In the genomic region with DNA sequence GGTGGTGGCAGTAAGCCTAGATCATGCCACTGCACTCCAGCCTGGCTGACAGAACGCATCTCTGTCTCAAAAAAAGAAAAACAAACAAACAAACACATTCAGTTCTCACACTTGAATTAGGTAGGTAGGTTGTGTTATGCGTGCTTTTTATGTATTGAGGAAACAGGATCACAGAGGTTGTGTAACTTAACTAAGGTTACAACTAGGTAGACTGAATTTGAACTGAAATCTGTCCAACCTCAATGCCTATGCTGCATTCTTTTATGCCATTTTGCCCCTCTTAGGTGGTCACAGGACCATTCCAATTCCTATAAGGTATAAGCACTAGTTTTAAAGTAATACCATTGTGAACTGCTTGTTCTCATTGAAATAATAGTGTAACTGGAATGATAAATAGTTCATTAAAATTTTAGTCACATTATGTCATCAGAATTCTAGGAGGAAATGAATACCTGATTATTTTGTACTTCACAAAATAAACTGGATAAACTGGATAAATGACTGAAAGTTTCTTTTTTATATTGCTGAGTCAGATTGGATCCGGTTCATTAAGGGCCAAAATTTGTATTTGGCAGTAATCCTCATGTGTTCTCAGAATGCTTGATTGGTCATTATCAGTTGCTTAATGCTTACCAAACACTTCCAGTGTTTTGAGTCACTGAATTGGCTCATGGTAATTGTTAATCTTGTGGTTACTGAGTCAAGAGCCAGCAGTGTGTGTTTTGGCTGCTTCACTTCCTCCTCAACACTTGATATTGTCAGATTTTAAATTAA, we compare ENCODE assay signal across 9 cellular contexts. TPM values are rescaled to one million over a fixed set of nuclear protein-coding genes. Genes with fewer than 3 reads are reported as not detected.
A peak's percentile ranks its signal among the peaks of the same experiment; 100 is the strongest.
DNase-seq lines count a peak whose midpoint lies in the region; ATAC-seq and TF ChIP-seq lines count a peak whose summit lies in the region.
"Had no signal": no experiment of that assay in that cellular context is flagged by ENCODE, and none has a peak within 500 bp of the region (broad histone marks: within the 10 kb centered on the region; RNA-seq: fewer than 3 reads in every experiment).

No MANE protein-coding gene starts in this region.

- H3K4me2 ChIP-seq in Loucy (ENCODE audit: low read depth, low read length, poor library complexity, severe bottlenecking), result peak overlapping the region; percentile 60

- no peaks in the 10 kb centered on the region for H3K36me3 ChIP-seq in Loucy (ENCODE audit: insufficient read depth, low read length)
- H3K36me3 ChIP-seq in gastrocnemius medialis, result no peaks in the 10 kb centered on the region

- H3K4me1 Mint-ChIP-seq in activated CD8-positive, alpha-beta T cell treated with anti-CD3 and anti-CD28 coated beads, Interleukin-2, amount 10 ng/mL, durations not matched to agents 7 days and 5 days (ENCODE audit: low read depth), result peaks cover 24% of the 10 kb centered on the region

- peaks cover 47% of the 10 kb centered on the region for H4K20me1 ChIP-seq in Loucy (ENCODE audit: insufficient read depth, low read length, poor library complexity, severe bottlenecking)

- H2AFZ ChIP-seq in Loucy (ENCODE audit: low read length), result no peak overlapping the region

- H3K27ac Mint-ChIP-seq in activated CD8-positive, alpha-beta T cell treated with anti-CD3 and anti-CD28 coated beads, Interleukin-2, amount 10 ng/mL, durations not matched to agents 7 days and 5 days, result no peak overlapping the region
- H3K27ac Mint-ChIP-seq: T-helper 1 cell treated with Interleukin-12 subunit alpha and Interleukin-12 subunit beta and Interleukin-4 antibody, amounts not matched to agents 30 μg/mL and 1 μg/mL, for 36 hours had no signal

- H3F3A ChIP-seq in Loucy (ENCODE audit: low read depth), result no peaks in the 10 kb centered on the region

- in situ Hi-C loops in Caki2 (cut with HindIII; ENCODE audit: low pct_unique_long_range_greater_than_20kb, low sequenced_read_pairs) (no loop called here), gastrocnemius medialis (cut with MboI; ENCODE audit: low sequenced_read_pairs in 4 of 4) (loop anchor here in 2 of 4 donors (5.0 to 10.0 kb wide), 2 partner anchors 61 kb away; a partner anchor contains a TSS)

- H3K9me3 ChIP-seq in Loucy (ENCODE audit: insufficient read depth, low read depth, low read length) (no peaks in the 10 kb centered on the region), gastrocnemius medialis (no peaks in the 10 kb centered on the region)

- TF ChIP-seq CTCF in Loucy (conservative IDR thresholded peaks at IDR 0.05; ENCODE audit: low read length) (no peak), gastrocnemius medialis (IDR thresholded peaks at IDR 0.05 in 4 of 5, conservative IDR thresholded peaks at IDR 0.05 in 1 of 5) (no peak)

- H3K4me3 Mint-ChIP-seq in activated CD8-positive, alpha-beta T cell treated with anti-CD3 and anti-CD28 coated beads, Interleukin-2, amount 10 ng/mL, durations not matched to agents 7 days and 5 days, result no peak overlapping the region
- H3K4me3 Mint-ChIP-seq: T-helper 1 cell treated with Interleukin-12 subunit alpha and Interleukin-12 subunit beta and Interleukin-4 antibody, amounts not matched to agents 30 μg/mL and 1 μg/mL, for 36 hours had no signal

- H3K9me3 Mint-ChIP-seq in activated CD8-positive, alpha-beta T cell treated with anti-CD3 and anti-CD28 coated beads, Interleukin-2, amount 10 ng/mL, durations not matched to agents 7 days and 5 days (ENCODE audit: insufficient read depth), result no peaks in the 10 kb centered on the region
- H3K9me3 Mint-ChIP-seq: T-helper 1 cell treated with Interleukin-12 subunit alpha and Interleukin-12 subunit beta and Interleukin-4 antibody, amounts not matched to agents 30 μg/mL and 1 μg/mL, for 36 hours had no signal

- H3K27me3 Mint-ChIP-seq in activated CD8-positive, alpha-beta T cell treated with anti-CD3 and anti-CD28 coated beads, Interleukin-2, amount 10 ng/mL, durations not matched to agents 7 days and 5 days (ENCODE audit: low read depth), result no peaks in the 10 kb centered on the region

- POLR2A ChIA-PET in activated CD8-positive, alpha-beta T cell treated with anti-CD3 and anti-CD28 coated beads, Interleukin-2, amount 10 ng/mL, durations not matched to agents 7 days and 5 days (lab: Charles Lee), result no interaction called here

- TF ChIP-seq POLR2A in gastrocnemius medialis (IDR thresholded peaks at IDR 0.05), result peak in 1 of 2 donors; percentile 26

- H3K79me2 ChIP-seq in Loucy (ENCODE audit: insufficient read depth, low read length), result peaks cover 88% of the 10 kb centered on the region

- peaks cover 31% of the 10 kb centered on the region for H3K36me3 Mint-ChIP-seq in activated CD8-positive, alpha-beta T cell treated with anti-CD3 and anti-CD28 coated beads, Interleukin-2, amount 10 ng/mL, durations not matched to agents 7 days and 5 days (ENCODE audit: low read depth)

- ATAC-seq in GM21423 (IDR thresholded peaks at IDR 0.05; ENCODE audit: unreplicated experiment), result peak; percentile 91
- peak; percentile 75 for ATAC-seq in activated CD8-positive, alpha-beta T cell treated with anti-CD3 and anti-CD28 coated beads, Interleukin-2, amount 10 ng/mL, durations not matched to agents 7 days and 5 days
- peak; percentile 95 for ATAC-seq in gastrocnemius medialis

- H3K4me3 ChIP-seq in Loucy (ENCODE audit: low read length, poor library complexity, severe bottlenecking) (peak overlapping the region; percentile 15), gastrocnemius medialis (peak overlapping the region in 2 of 4 donors; percentile 6 to 17)

- DNase-seq in Caki2 (ENCODE audit: low read depth) (peak; percentile 92), glomerular visceral epithelial cell (ENCODE audit: extremely low spot score) (peak; percentile 91), gastrocnemius medialis (peak; percentile 46 to 69), NCI-H146 treated with DMSO at 0.1 percent for 48 hours (lab: John Stamatoyannopoulos, UW; ENCODE audit: unreplicated experiment) (no peak)
- DNase-seq in activated CD8-positive, alpha-beta T cell treated with anti-CD3 and anti-CD28 coated beads, Interleukin-2, amount 10 ng/mL, durations not matched to agents 7 days and 5 days, result no peak
- no peak for DNase-seq in stimulated activated CD4-positive, alpha-beta T cell treated with anti-CD3 and anti-CD28 coated beads, Interleukin-4, amount 100 ng/mL, for 1 hour

- no peak overlapping the region for H3K9ac ChIP-seq in Loucy (ENCODE audit: low read depth, low read length, poor library complexity, severe bottlenecking)

- no peaks in the 10 kb centered on the region for H3K9me2 ChIP-seq in Loucy (replicated peaks; ENCODE audit: low read depth, low read length)

- H3K27ac ChIP-seq in gastrocnemius medialis, result peak overlapping the region; percentile 71 to 99 (median 90)

- CTCF ChIA-PET in activated CD8-positive, alpha-beta T cell treated with anti-CD3 and anti-CD28 coated beads, Interleukin-2, amount 10 ng/mL, durations not matched to agents 7 days and 5 days (lab: Charles Lee), result no interaction called here

- H3K4me1 ChIP-seq in Loucy (ENCODE audit: insufficient read depth, low read length, poor library complexity, severe bottlenecking) (peaks cover 10% of the 10 kb centered on the region), gastrocnemius medialis (peaks cover 49 to 50% of the 10 kb centered on the region in 2 donors)

- H3K27me3 ChIP-seq in Loucy (ENCODE audit: insufficient read depth, low read length, poor library complexity, severe bottlenecking) (no peaks in the 10 kb centered on the region), gastrocnemius medialis (no peaks in the 10 kb centered on the region)

- intact Hi-C loops in gastrocnemius medialis (cut with DNase I; ENCODE audit: low total_unique reads), result loop anchor here (10.0 kb wide), 1 partner anchor 301 kb away; no protein-coding TSS in a partner anchor

RNA-seq across cellular contexts. Expression of a gene that starts 7.1 kb away (rescaled TPM):
- 79.8 and 85.0 TPM in 2 replicates for total RNA-seq in Caki2 (2014; rRNA removed; shearing (Covaris generic); ENCODE audit: low replicate concordance)
- total RNA-seq in activated CD8-positive, alpha-beta T cell treated with anti-CD3 and anti-CD28 coated beads, Interleukin-2, amount 10 ng/mL, durations not matched to agents 7 days and 5 days, result 10 to 100 TPM; 31.5 to 34.7 TPM
- 100 to 1,000 TPM in 1 of 4 donors, 10 to 100 TPM in 3; 69.5 to 162 (median 90.8) TPM for total RNA-seq in gastrocnemius medialis

RNA-seq across cellular contexts. Expression of a gene that starts 59.5 kb away (rescaled TPM):
- 21.5 and 27.0 TPM in 2 replicates for total RNA-seq in Caki2 (2014; rRNA removed; shearing (Covaris generic); ENCODE audit: low replicate concordance)
- 10 to 100 TPM; 51.1 to 56.7 TPM for total RNA-seq in activated CD8-positive, alpha-beta T cell treated with anti-CD3 and anti-CD28 coated beads, Interleukin-2, amount 10 ng/mL, durations not matched to agents 7 days and 5 days
- 10 to 100 TPM; 19.4 to 33.7 (median 26.7) TPM for total RNA-seq in gastrocnemius medialis

Comparison
In these comparisons a context has a peak if more than half of its experiments do, and no peak if none do; other contexts are left out.
1. DNase-seq: peak in Caki2 (single experiment), glomerular visceral epithelial cell (single experiment) and gastrocnemius medialis (2 of 2); none in activated CD8-positive, alpha-beta T cell treated with anti-CD3 and anti-CD28 coated beads, Interleukin-2, amount 10 ng/mL, durations not matched to agents 7 days and 5 days (single experiment), NCI-H146 treated with DMSO at 0.1 percent for 48 hours (single experiment) and stimulated activated CD4-positive, alpha-beta T cell treated with anti-CD3 and anti-CD28 coated beads, Interleukin-4, amount 100 ng/mL, for 1 hour (single experiment).
2. Peak in every context shown above with its lines, with median percentiles within 50 percentile points of each other: ATAC-seq.